Comparison of ENCODE assay signal across 20 cellular contexts in genomic region chr1:156108664-156109241, GRCh38. TPM values are rescaled to one million over a fixed set of nuclear protein-coding genes. Genes with fewer than 3 reads are reported as not detected.
DNase-seq lines count a peak whose midpoint lies in the region; ATAC-seq, FAIRE-seq and TF ChIP-seq lines count a peak whose summit lies in the region.
"Had no signal": no experiment of that assay in that cellular context is flagged by ENCODE, and none has a peak within 500 bp of the region (broad histone marks: within the 10 kb centered on the region; RNA-seq: fewer than 3 reads in every experiment).

No MANE protein-coding gene starts in this region.

- intact Hi-C loops in K562 (cut with micrococcal nuclease) (no loop called here), CD14-positive monocyte (cut with micrococcal nuclease) (no loop called here)

- in situ Hi-C loops in K562 (cut with MboI) = no loop called here

- POLR2A ChIA-PET in K562 (lab: Yijun Ruan, JAX) = interaction anchor here (0.5 to 0.9 kb wide), 3 partner anchors 10 to 153 kb away, joined by 3 read pairs; no protein-coding TSS in a partner anchor

- no peak overlapping the region for H3K4me3 ChIP-seq in K562
- no peak overlapping the region for H3K4me3 ChIP-seq in muscle layer of colon (ENCODE audit: low read depth in 1 of 2, low read length in 2 of 2)
- H3K4me3 ChIP-seq in thoracic aorta = no peak overlapping the region
- H3K4me3 ChIP-seq: SJSA1 had no signal

- no peak overlapping the region for H2AFZ ChIP-seq in K562 (ENCODE audit: low read depth, low read length)

- H3K27me3 ChIP-seq in K562 (ENCODE audit: control insufficient read depth in 2 of 2, insufficient read depth in 2 of 2, low read length in 2 of 2) = no peaks in the 10 kb centered on the region
- H3K27me3 ChIP-seq in muscle layer of colon (ENCODE audit: control insufficient read depth in 1 of 2, insufficient read depth in 2 of 2, low read length in 2 of 2) = no peaks in the 10 kb centered on the region
- H3K27me3 ChIP-seq in thoracic aorta (replicated peaks; ENCODE audit: insufficient read depth) = no peaks in the 10 kb centered on the region
- H3K27me3 ChIP-seq: brain microvascular endothelial cell, SJSA1 had no signal

- H3K9me3 ChIP-seq in K562 (replicated peaks; ENCODE audit: control insufficient read depth, insufficient read depth, low read depth, low read length) (no peaks in the 10 kb centered on the region), muscle layer of colon (ENCODE audit: low read length) (no peaks in the 10 kb centered on the region), thoracic aorta (no peaks in the 10 kb centered on the region)
- H3K9me3 ChIP-seq: SJSA1 had no signal

- CTCF ChIA-PET in K562 (lab: Yijun Ruan, JAX; ENCODE audit: low intra/inter-chr PET ratio) = no interaction called here

- H3K9me1 ChIP-seq in K562 (ENCODE audit: control insufficient read depth, insufficient read depth, low read length) = peaks cover 7% of the 10 kb centered on the region

- peaks cover 12 to 22% of the 10 kb centered on the region in 2 donors for H3K36me3 Mint-ChIP-seq in CD14-positive monocyte
- H3K36me3 Mint-ChIP-seq: activated naive CD4-positive, alpha-beta T cell treated with anti-CD3 and anti-CD28 coated beads, Interleukin-2, amount 10 ng/mL, durations not matched to agents 7 days and 5 days; CD8-positive, alpha-beta T cell had no signal

- TF ChIP-seq RAD21 in K562 (CRISPR knock-in tag; conservative IDR thresholded peaks at IDR 0.05 in 1 of 2, IDR thresholded peaks at IDR 0.05 in 1 of 2) = no peak

- peaks cover 36% of the 10 kb centered on the region for H3K4me1 Mint-ChIP-seq in CD14-positive monocyte

- no peak overlapping the region for H3K4me2 ChIP-seq in K562 (ENCODE audit: insufficient read depth, low read length)

- FAIRE-seq in K562 (lab: Jason Lieb, UNC) = no peak
- FAIRE-seq: small intestine had no signal

- H3K27me3 Mint-ChIP-seq in CD14-positive monocyte (ENCODE audit: low read depth in 3 of 3) = peaks cover 96 to 100% (median 98%) of the 10 kb centered on the region in 3 donors

- peak overlapping the region in 1 of 2 donors; percentile 92 for H3K4me3 Mint-ChIP-seq in CD14-positive monocyte
- H3K4me3 Mint-ChIP-seq: activated naive CD4-positive, alpha-beta T cell treated with anti-CD3 and anti-CD28 coated beads, Interleukin-2, amount 10 ng/mL, durations not matched to agents 7 days and 5 days; CD8-positive, alpha-beta T cell had no signal

- no peak for ATAC-seq in K562
- no peak for ATAC-seq in thoracic aorta (ENCODE audit: insufficient number of reproducible peaks, low FRiP score, low read depth)
- ATAC-seq: CD8-positive, alpha-beta T cell; left colon had no signal

- H3K4me1 ChIP-seq in K562 (replicated peaks in 1 of 2; ENCODE audit: control insufficient read depth in 2 of 2, insufficient read depth in 2 of 2, low read length in 2 of 2) (peaks cover 38 to 40% of the 10 kb centered on the region in 2 experiments), muscle layer of colon (ENCODE audit: insufficient read depth, low read length) (peaks cover 47% of the 10 kb centered on the region), thoracic aorta (ENCODE audit: control insufficient read depth in 1 of 2, low read depth in 2 of 2) (peaks cover 28 to 54% of the 10 kb centered on the region in 2 donors)

- no TSS peak for BruUV-seq in K562 (replicated peaks; lab: Mats Ljungman, UMichigan)

- 76% methylated on average over 6 of the region's 6 CpGs for WGBS in K562 (ENCODE audit: insufficient coverage, low coverage, missing lambda C conversion rate)

- TF ChIP-seq EP300 in K562 (IDR thresholded peaks at IDR 0.05; ENCODE audit: low read length) = no peak

- H4K20me1 ChIP-seq in K562 (replicated peaks; ENCODE audit: control insufficient read depth, insufficient read depth, low read length) = no peaks in the 10 kb centered on the region

- H3K9ac ChIP-seq in K562 (ENCODE audit: insufficient read depth in 1 of 2, low read depth in 2 of 2, low read length in 2 of 2) (0 out of 4 replicates have a peak overlapping the region, but pooled peaks of 1 of the 2 experiments have one; percentile 40), muscle layer of colon (ENCODE audit: low read length) (no peak overlapping the region)

- H3K79me2 ChIP-seq in K562 (ENCODE audit: control insufficient read depth, insufficient read depth, low read length) = peaks cover 4% of the 10 kb centered on the region; the same call in 1 of the 3 replicates

- no peak for TF ChIP-seq CTCF in K562 (IDR thresholded peaks at IDR 0.05 in 2 of 3, conservative IDR thresholded peaks at IDR 0.05 in 1 of 3; ENCODE audit: insufficient read depth in 2 of 3, low read depth in 1 of 3, low read length in 3 of 3)
- no peak for TF ChIP-seq CTCF in thoracic aorta (IDR thresholded peaks at IDR 0.05)
- TF ChIP-seq CTCF in CD14-positive monocyte (IDR thresholded peaks at IDR 0.05) = no peak

- no peaks in the 10 kb centered on the region for H3K36me3 ChIP-seq in K562 (ENCODE audit: control insufficient read depth, insufficient read depth, low read length)
- no peaks in the 10 kb centered on the region for H3K36me3 ChIP-seq in muscle layer of colon (ENCODE audit: insufficient read depth, low read length)
- no peaks in the 10 kb centered on the region for H3K36me3 ChIP-seq in thoracic aorta
- H3K36me3 ChIP-seq: brain microvascular endothelial cell, SJSA1 had no signal

- DNase-seq in NCI-H2227 (lab: John Stamatoyannopoulos, UW; ENCODE audit: unreplicated experiment) (peak; percentile 19), NCI-H2227 treated with DMSO at 0.1 percent for 48 hours (lab: John Stamatoyannopoulos, UW) (no peak), K562 (ENCODE audit: extremely low read depth in 1 of 4, low spot score in 3 of 4) (no peak), thoracic aorta (ENCODE audit: low spot score) (no peak), SIG-M5 treated with dmso at 0.1 percent for 504 hours (lab: John Stamatoyannopoulos, UW; ENCODE audit: unreplicated experiment) (no peak), Ammon's horn (ENCODE audit: low spot score) (no peak), CD14-positive monocyte (ENCODE audit: low spot score) (no peak)
- DNase-seq: activated CD4-positive, alpha-beta T cell treated with anti-CD3 and anti-CD28 coated beads for 1 hour; activated CD8-positive, alpha-beta memory T cell treated with anti-CD3 and anti-CD28 coated beads, Interleukin-2, amount 50 U/mL, for 48 hours; activated naive CD4-positive, alpha-beta T cell treated with anti-CD3 and anti-CD28 coated beads, Interleukin-2, amount 10 ng/mL, durations not matched to agents 7 days and 5 days; brain microvascular endothelial cell; CD8-positive, alpha-beta T cell; KG1; left colon; NCI-H1417; NCI-H510A treated with DMSO at 0.1 percent for 48 hours; posterior cingulate gyrus; small intestine had no signal

- H3K27ac Mint-ChIP-seq in CD14-positive monocyte = peak overlapping the region in 2 of 7 donors; percentile 52 to 72

- TF ChIP-seq POLR2A in K562 (conservative IDR thresholded peaks at IDR 0.05) = no peak

- H3K27ac ChIP-seq in K562 (ENCODE audit: extremely low read depth, low read depth, low read length) = no peak overlapping the region
- peak overlapping the region; percentile 41 for H3K27ac ChIP-seq in muscle layer of colon (ENCODE audit: low read depth, low read length)
- peak overlapping the region; percentile 16 to 86 for H3K27ac ChIP-seq in thoracic aorta
- H3K27ac ChIP-seq: brain microvascular endothelial cell, SJSA1 had no signal

- peaks cover 0 to 34% (median 20%) of the 10 kb centered on the region in 7 donors for H3K9me3 Mint-ChIP-seq in CD14-positive monocyte
- H3K9me3 Mint-ChIP-seq: activated naive CD4-positive, alpha-beta T cell treated with anti-CD3 and anti-CD28 coated beads, Interleukin-2, amount 10 ng/mL, durations not matched to agents 7 days and 5 days; CD8-positive, alpha-beta T cell had no signal

RNA-seq across cellular contexts. Expression of gene LMNA, which starts 5.8 kb away (rescaled TPM):
- total RNA-seq in K562 (2011; cell fraction: chromatin; rRNA removed; ENCODE audit: low replicate concordance) = 84.8 and 209 TPM in 2 replicates
- 154 and 172 TPM in 2 replicates for total RNA-seq in K562 (2011; cell fraction: nucleolus; rRNA removed)
- total RNA-seq in K562 (2011; cell fraction: nucleoplasm; rRNA removed) = 95.4 and 117 TPM in 2 replicates
- total RNA-seq in K562 (2014; rRNA removed) = 250 and 267 TPM in 2 replicates
- 41.3 and 44.0 TPM in 2 replicates for total RNA-seq in K562 (2014; rRNA removed; fragmentation: Illumina TruSeq; extraction: Trizol)
- 89.1 and 97.7 TPM in 2 replicates for total RNA-seq in K562 (2015; rRNA removed; fragmentation: Illumina TruSeq; extraction: Trizol)
- 347 and 354 TPM in 2 replicates for total RNA-seq in K562 (2021)
- 88.2 and 129 TPM in 2 replicates for polyA plus RNA-seq in K562 (2011; rRNA removed)
- polyA plus RNA-seq in K562 (2011; cell fraction: cytosol; rRNA removed) = 116 and 274 TPM in 2 replicates
- polyA plus RNA-seq in K562 (2011; cell fraction: nucleus; rRNA removed) = 154 and 164 TPM in 2 replicates
- 193 TPM in 2 replicates for polyA plus RNA-seq in K562 (2012)
- 77.1 and 104 TPM in 2 replicates for polyA plus RNA-seq in K562 (2014; fragmentation: Illumina TruSeq; extraction: Trizol)
- polyA plus RNA-seq in K562 (2014; fragmentation: Nextera tagmentation; extraction: Ambion mirVana) = 1 to 10 TPM in 1 of 2 experiments, under 1 TPM in 1; 1.00 to 4.5 TPM
- polyA plus RNA-seq in K562 (2014; rRNA removed) = 123 and 166 TPM in 2 replicates
- polyA minus RNA-seq in K562 (2011; rRNA and poly(A)+ RNA removed) = 104 and 109 TPM in 2 replicates
- 151 and 176 TPM in 2 replicates for polyA minus RNA-seq in K562 (2011; cell fraction: cytosol; rRNA and poly(A)+ RNA removed)
- polyA minus RNA-seq in K562 (2011; cell fraction: nucleus; rRNA and poly(A)+ RNA removed) = 47.4 and 69.6 TPM in 2 replicates
- total RNA-seq in thoracic aorta = 100 to 1,000 TPM; 740 to 804 TPM
- polyA plus RNA-seq in CD14-positive monocyte = 10 to 100 TPM; 16.5 to 24.7 TPM

RNA-seq across cellular contexts. Expression of gene MEX3A, which starts 26.5 kb away (rescaled TPM):
- 4.5 and 10.4 TPM in 2 replicates for total RNA-seq in K562 (2011; cell fraction: chromatin; rRNA removed; ENCODE audit: low replicate concordance)
- total RNA-seq in K562 (2011; cell fraction: nucleolus; rRNA removed) = 5.4 and 5.8 TPM in 2 replicates
- total RNA-seq in K562 (2011; cell fraction: nucleoplasm; rRNA removed) = 5.7 and 7.9 TPM in 2 replicates
- total RNA-seq in K562 (2014; rRNA removed) = 7.3 and 8.0 TPM in 2 replicates
- total RNA-seq in K562 (2014; rRNA removed; fragmentation: Illumina TruSeq; extraction: Trizol) = 4.2 and 4.4 TPM in 2 replicates
- 4.7 and 5.1 TPM in 2 replicates for total RNA-seq in K562 (2015; rRNA removed; fragmentation: Illumina TruSeq; extraction: Trizol)
- total RNA-seq in K562 (2021) = 13.7 and 14.5 TPM in 2 replicates
- polyA plus RNA-seq in K562 (2011; rRNA removed) = 5.2 and 9.0 TPM in 2 replicates
- 11.1 and 12.3 TPM in 2 replicates for polyA plus RNA-seq in K562 (2011; cell fraction: cytosol; rRNA removed)
- 14.4 and 17.6 TPM in 2 replicates for polyA plus RNA-seq in K562 (2011; cell fraction: nucleus; rRNA removed)
- 3.8 and 8.5 TPM in 2 replicates for polyA plus RNA-seq in K562 (2012)
- 9.2 and 10.1 TPM in 2 replicates for polyA plus RNA-seq in K562 (2014; fragmentation: Illumina TruSeq; extraction: Trizol)
- polyA plus RNA-seq in K562 (2014; fragmentation: Nextera tagmentation; extraction: Ambion mirVana) = under 1 TPM; 0.36 to 0.37 TPM
- polyA plus RNA-seq in K562 (2014; rRNA removed) = 8.7 and 11.0 TPM in 2 replicates
- 5.8 and 6.9 TPM in 2 replicates for polyA minus RNA-seq in K562 (2011; rRNA and poly(A)+ RNA removed)
- polyA minus RNA-seq in K562 (2011; cell fraction: cytosol; rRNA and poly(A)+ RNA removed) = 10.8 and 15.0 TPM in 2 replicates
- polyA minus RNA-seq in K562 (2011; cell fraction: nucleus; rRNA and poly(A)+ RNA removed) = 2.6 and 5.0 TPM in 2 replicates
- total RNA-seq in thoracic aorta = under 1 TPM in 1 of 2 donors, not detected in 1; 0.42 TPM
- polyA plus RNA-seq in CD14-positive monocyte = not detected

RNA-seq across cellular contexts. Expression of gene SEMA4A, which starts 44.6 kb away (rescaled TPM):
- 2.6 and 4.3 TPM in 2 replicates for total RNA-seq in K562 (2011; cell fraction: chromatin; rRNA removed; ENCODE audit: low replicate concordance)
- 3.5 and 4.1 TPM in 2 replicates for total RNA-seq in K562 (2011; cell fraction: nucleolus; rRNA removed)
- total RNA-seq in K562 (2011; cell fraction: nucleoplasm; rRNA removed) = 3.1 and 4.4 TPM in 2 replicates
- total RNA-seq in K562 (2014; rRNA removed) = 0.45 and 0.49 TPM in 2 replicates
- 0.38 and 0.40 TPM in 2 replicates for total RNA-seq in K562 (2014; rRNA removed; fragmentation: Illumina TruSeq; extraction: Trizol)
- 0.40 and 0.72 TPM in 2 replicates for total RNA-seq in K562 (2015; rRNA removed; fragmentation: Illumina TruSeq; extraction: Trizol)
- 1.4 and 1.9 TPM in 2 replicates for total RNA-seq in K562 (2021)
- polyA plus RNA-seq in K562 (2011; rRNA removed) = 1.7 and 3.2 TPM in 2 replicates
- polyA plus RNA-seq in K562 (2011; cell fraction: cytosol; rRNA removed) = 2.0 and 2.8 TPM in 2 replicates
- polyA plus RNA-seq in K562 (2011; cell fraction: nucleus; rRNA removed) = 15.5 and 18.8 TPM in 2 replicates
- 0.77 and 2.6 TPM in 2 replicates for polyA plus RNA-seq in K562 (2012)
- polyA plus RNA-seq in K562 (2014; fragmentation: Illumina TruSeq; extraction: Trizol) = 0.79 and 1.1 TPM in 2 replicates
- polyA plus RNA-seq in K562 (2014; fragmentation: Nextera tagmentation; extraction: Ambion mirVana) = under 1 TPM; 0.04 to 0.06 TPM
- 1.0 and 1.5 TPM in 2 replicates for polyA plus RNA-seq in K562 (2014; rRNA removed)
- 0.53 and 0.96 TPM in 2 replicates for polyA minus RNA-seq in K562 (2011; rRNA and poly(A)+ RNA removed)
- 1.7 and 2.1 TPM in 2 replicates for polyA minus RNA-seq in K562 (2011; cell fraction: cytosol; rRNA and poly(A)+ RNA removed)
- 1.3 and 2.0 TPM in 2 replicates for polyA minus RNA-seq in K562 (2011; cell fraction: nucleus; rRNA and poly(A)+ RNA removed)
- total RNA-seq in thoracic aorta = 10 to 100 TPM; 12.7 to 15.8 TPM
- 100 to 1,000 TPM in 1 of 2 donors, 10 to 100 TPM in 1; 72.3 to 121 TPM for polyA plus RNA-seq in CD14-positive monocyte

RNA-seq across cellular contexts. Expression of gene RAB25, which starts 47.8 kb away (rescaled TPM):
- total RNA-seq in K562 (2011; cell fraction: chromatin; rRNA removed; ENCODE audit: low replicate concordance) = not detected in 2 replicates
- not detected in 2 replicates for total RNA-seq in K562 (2011; cell fraction: nucleolus; rRNA removed)
- total RNA-seq in K562 (2011; cell fraction: nucleoplasm; rRNA removed) = not detected in 2 replicates
- total RNA-seq in K562 (2014; rRNA removed) (not detected in 2 replicates), K562 (2014; rRNA removed; fragmentation: Illumina TruSeq; extraction: Trizol) (not detected in 2 replicates), K562 (2015; rRNA removed; fragmentation: Illumina TruSeq; extraction: Trizol) (not detected in 2 replicates), K562 (2021) (0.27 and 0.49 TPM in 2 replicates), thoracic aorta (not detected)
- polyA plus RNA-seq in K562 (2011; rRNA removed) (0.10 and 0.68 TPM in 2 replicates), K562 (2014; fragmentation: Illumina TruSeq; extraction: Trizol) (not detected in 2 replicates), K562 (2014; fragmentation: Nextera tagmentation; extraction: Ambion mirVana) (under 1 TPM in 1 of 2 experiments, not detected in 1; 0.13 TPM), K562 (2014; rRNA removed) (0.45 TPM in 1 of 2 replicates, not detected in the other), CD14-positive monocyte (not detected)
- 0.30 and 0.37 TPM in 2 replicates for polyA plus RNA-seq in K562 (2011; cell fraction: cytosol; rRNA removed)
- 0.24 TPM in 1 of 2 replicates, not detected in the other for polyA plus RNA-seq in K562 (2011; cell fraction: nucleus; rRNA removed)
- 0.18 and 0.36 TPM in 2 replicates for polyA plus RNA-seq in K562 (2012)
- 0.75 TPM in 1 of 2 replicates, not detected in the other for polyA minus RNA-seq in K562 (2011; rRNA and poly(A)+ RNA removed)
- polyA minus RNA-seq in K562 (2011; cell fraction: cytosol; rRNA and poly(A)+ RNA removed) = not detected in 2 replicates
- not detected in 2 replicates for polyA minus RNA-seq in K562 (2011; cell fraction: nucleus; rRNA and poly(A)+ RNA removed)
- total RNA-seq: SJSA1 had no signal

RNA-seq across cellular contexts. Expression of gene LAMTOR2, which starts 54.2 kb away (rescaled TPM):
- 9.0 and 18.3 TPM in 2 replicates for total RNA-seq in K562 (2011; cell fraction: chromatin; rRNA removed; ENCODE audit: low replicate concordance)
- 19.3 and 22.5 TPM in 2 replicates for total RNA-seq in K562 (2011; cell fraction: nucleolus; rRNA removed)
- total RNA-seq in K562 (2011; cell fraction: nucleoplasm; rRNA removed) = 16.0 and 16.2 TPM in 2 replicates
- total RNA-seq in K562 (2014; rRNA removed) (92.7 and 98.7 TPM in 2 replicates), K562 (2014; rRNA removed; fragmentation: Illumina TruSeq; extraction: Trizol) (28.6 and 43.2 TPM in 2 replicates), K562 (2015; rRNA removed; fragmentation: Illumina TruSeq; extraction: Trizol) (69.3 and 74.6 TPM in 2 replicates), K562 (2021) (59.2 and 66.6 TPM in 2 replicates), thoracic aorta (10 to 100 TPM; 26.4 to 37.0 TPM)
- polyA plus RNA-seq in K562 (2011; rRNA removed) (39.0 and 62.8 TPM in 2 replicates), K562 (2014; fragmentation: Illumina TruSeq; extraction: Trizol) (64.0 and 81.6 TPM in 2 replicates), K562 (2014; fragmentation: Nextera tagmentation; extraction: Ambion mirVana) (100 to 1,000 TPM; 157 to 161 TPM), K562 (2014; rRNA removed) (88.8 and 91.0 TPM in 2 replicates), CD14-positive monocyte (100 to 1,000 TPM; 210 to 227 TPM)
- polyA plus RNA-seq in K562 (2011; cell fraction: cytosol; rRNA removed) = 100 and 125 TPM in 2 replicates
- polyA plus RNA-seq in K562 (2011; cell fraction: nucleus; rRNA removed) = 37.5 and 38.3 TPM in 2 replicates
- 84.9 and 94.8 TPM in 2 replicates for polyA plus RNA-seq in K562 (2012)
- 19.4 and 21.7 TPM in 2 replicates for polyA minus RNA-seq in K562 (2011; rRNA and poly(A)+ RNA removed)
- 15.4 and 23.8 TPM in 2 replicates for polyA minus RNA-seq in K562 (2011; cell fraction: cytosol; rRNA and poly(A)+ RNA removed)
- 9.3 and 18.7 TPM in 2 replicates for polyA minus RNA-seq in K562 (2011; cell fraction: nucleus; rRNA and poly(A)+ RNA removed)
